ENCODE assay signal across 1 cellular context in genomic region chr4:574346-575161, GRCh38.
TF ChIP-seq lines count a peak whose summit lies in the region.

No MANE protein-coding gene starts in this region.

TF ChIP-seq in GM12878, 131 proteins besides CTCF, POLR2A, EP300 and RAD21 (continued from another document):
- TF ChIP-seq TCF12 (IDR thresholded peaks at IDR 0.05; ENCODE audit: low read depth, low read length) (0 out of 2 replicates have a peak, but pooled peaks have one; percentile 33), SPI1 (IDR thresholded peaks at IDR 0.05; ENCODE audit: borderline replicate concordance, insufficient read depth, low read depth, low read length) (peak; percentile 71)
